Comparison of ENCODE assay signal across 8 cellular contexts in the genomic region with DNA sequence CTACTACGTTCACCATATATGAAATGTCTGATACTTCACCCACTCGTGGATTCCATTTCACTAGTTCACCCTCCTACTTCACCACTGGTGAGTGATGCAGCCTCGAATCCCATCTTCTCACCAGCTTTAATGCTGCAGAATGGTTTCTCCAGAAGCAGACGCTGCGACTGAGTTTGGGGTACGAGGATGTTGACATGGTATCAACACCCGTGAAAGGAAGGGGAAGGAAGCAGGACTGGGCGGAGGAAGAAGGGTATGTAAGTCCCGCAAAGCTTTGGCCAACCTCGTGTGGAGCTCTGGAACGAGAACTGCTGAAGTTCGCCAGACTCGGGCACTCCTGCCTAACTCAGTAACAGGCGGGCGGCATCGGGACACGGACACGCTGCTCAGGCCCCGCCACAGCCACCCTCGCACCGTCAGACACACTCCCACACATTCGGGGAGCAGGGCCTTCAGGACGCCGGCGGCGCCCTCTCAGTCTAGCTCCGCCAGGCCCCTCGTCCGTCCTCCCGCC. TPM values are rescaled to one million over a fixed set of nuclear protein-coding genes. Genes with fewer than 3 reads are reported as not detected.
DNase-seq lines count a peak whose midpoint lies in the region; ATAC-seq lines count a peak whose summit lies in the region.

No MANE protein-coding gene starts in this region.

- peak overlapping the region; percentile 6 for H2AFZ ChIP-seq in mesenchymal stem cell (ENCODE audit: low read depth, low read length)

- H3K36me3 ChIP-seq in ectodermal cell (ENCODE audit: control insufficient read depth, insufficient read depth, low read length), result no peaks in the 10 kb centered on the region
- peaks cover 2 to 7% of the 10 kb centered on the region in 2 experiments for H3K36me3 ChIP-seq in mesenchymal stem cell (ENCODE audit: control insufficient read depth in 1 of 2, insufficient read depth in 2 of 2, low read depth in 1 of 2, low read length in 2 of 2)
- peaks cover 0 to 3% (median 0%) of the 10 kb centered on the region in 5 donors for H3K36me3 ChIP-seq in subcutaneous abdominal adipose tissue (ENCODE audit: control insufficient read depth in 5 of 5, insufficient read depth in 5 of 5, low read length in 5 of 5)

- H3K9me3 ChIP-seq in ectodermal cell (ENCODE audit: control insufficient read depth, low read length) (no peaks in the 10 kb centered on the region), mesenchymal stem cell (ENCODE audit: control insufficient read depth, low read length) (no peaks in the 10 kb centered on the region), subcutaneous abdominal adipose tissue (ENCODE audit: control insufficient read depth in 5 of 5, low read length in 5 of 5) (no peaks in the 10 kb centered on the region)

- H2BK12ac ChIP-seq in mesenchymal stem cell (ENCODE audit: low read length in 2 of 2), result peak overlapping the region in 1 of 2 experiments; percentile 9

- WGBS in ectodermal cell, 2 experiments, result 3 to 5% methylated on average over 30 of the region's 30 CpGs
- WGBS in mesenchymal stem cell, result 1% methylated on average over 30 of the region's 30 CpGs

- H3K23ac ChIP-seq in mesenchymal stem cell (ENCODE audit: low read length in 2 of 2), result no peak overlapping the region

- no peak overlapping the region for H2BK5ac ChIP-seq in mesenchymal stem cell (ENCODE audit: low read depth, low read length, poor library complexity, severe bottlenecking)

- H3K4me3 ChIP-seq in ectodermal cell (ENCODE audit: insufficient read depth, low read depth, low read length), result peak overlapping the region; percentile 60
- H3K4me3 ChIP-seq in mesenchymal stem cell (ENCODE audit: insufficient read depth in 1 of 2, low read depth in 1 of 2, low read length in 2 of 2), result peak overlapping the region; percentile 84 to 85
- H3K4me3 ChIP-seq in subcutaneous abdominal adipose tissue (ENCODE audit: low read depth in 1 of 5, low read length in 5 of 5), result peak overlapping the region; percentile 77 to 92 (median 87)

- no peak overlapping the region for H2AK5ac ChIP-seq in mesenchymal stem cell (ENCODE audit: low read length, severe bottlenecking)

- no peak overlapping the region for H2BK120ac ChIP-seq in mesenchymal stem cell (ENCODE audit: low read depth, low read length)

- peak overlapping the region; percentile 59 for H4K91ac ChIP-seq in mesenchymal stem cell (ENCODE audit: low read length)

- peak overlapping the region; percentile 79 for H3K27ac ChIP-seq in ectodermal cell (ENCODE audit: insufficient read depth, low read depth, low read length, poor library complexity, severe bottlenecking)
- H3K27ac ChIP-seq in mesenchymal stem cell (ENCODE audit: low read length, poor library complexity, severe bottlenecking), result peak overlapping the region; percentile 75
- peak overlapping the region; percentile 88 for H3K27ac ChIP-seq in subcutaneous abdominal adipose tissue (ENCODE audit: low read depth, low read length)

- peaks cover 43% of the 10 kb centered on the region for H3K79me1 ChIP-seq in mesenchymal stem cell (replicated peaks; ENCODE audit: low read length, poor library complexity, severe bottlenecking)

- peak overlapping the region; percentile 74 for H3K4me2 ChIP-seq in mesenchymal stem cell (ENCODE audit: low read length, poor library complexity, severe bottlenecking)

- peak overlapping the region; percentile 89 for H3K9ac ChIP-seq in mesenchymal stem cell (ENCODE audit: low read length)
- peak overlapping the region; percentile 6 to 95 (median 89) for H3K9ac ChIP-seq in subcutaneous abdominal adipose tissue (ENCODE audit: low read length in 5 of 5)

- ATAC-seq in GM21360 (IDR thresholded peaks at IDR 0.05; ENCODE audit: unreplicated experiment) (peak; percentile 12), HG03565 (IDR thresholded peaks at IDR 0.05; ENCODE audit: unreplicated experiment) (peak; percentile 8)

- H3K27me3 ChIP-seq in ectodermal cell (ENCODE audit: control insufficient read depth, insufficient read depth, low read length, poor library complexity, severe bottlenecking), result no peaks in the 10 kb centered on the region
- no peaks in the 10 kb centered on the region for H3K27me3 ChIP-seq in mesenchymal stem cell (ENCODE audit: control insufficient read depth in 1 of 2, insufficient read depth in 1 of 2, low read length in 2 of 2)
- no peaks in the 10 kb centered on the region for H3K27me3 ChIP-seq in subcutaneous abdominal adipose tissue (ENCODE audit: control insufficient read depth in 5 of 5, insufficient read depth in 4 of 5, low read length in 5 of 5)

- H3K4ac ChIP-seq in mesenchymal stem cell (ENCODE audit: low read depth in 1 of 2, low read length in 2 of 2), result peak overlapping the region; percentile 20 to 96

- DNase-seq in EH (ENCODE audit: low read depth), result peak; percentile 50
- DNase-seq in T-helper 9 cell, result peak; percentile 11
- DNase-seq in mesenchymal stem cell, result peak; percentile 66
- no peak for DNase-seq in HPDE6-E6E7 (ENCODE audit: extremely low spot score)

- peak overlapping the region; percentile 63 to 96 for H3K18ac ChIP-seq in mesenchymal stem cell (ENCODE audit: low read depth in 1 of 2, low read length in 2 of 2)

- peak overlapping the region; percentile 95 for H2BK15ac ChIP-seq in mesenchymal stem cell (ENCODE audit: low read depth, poor library complexity, severe bottlenecking)

- H4K8ac ChIP-seq in mesenchymal stem cell (ENCODE audit: low read length), result peak overlapping the region; percentile 79

- H3K4me1 ChIP-seq in ectodermal cell (ENCODE audit: control insufficient read depth, insufficient read depth, low read length), result no peaks in the 10 kb centered on the region
- H3K4me1 ChIP-seq in mesenchymal stem cell (ENCODE audit: control insufficient read depth, insufficient read depth, low read depth, low read length), result peaks cover 9% of the 10 kb centered on the region
- peaks cover 10 to 58% (median 45%) of the 10 kb centered on the region in 5 donors for H3K4me1 ChIP-seq in subcutaneous abdominal adipose tissue (ENCODE audit: control insufficient read depth in 5 of 5, insufficient read depth in 5 of 5, low read length in 5 of 5)

- peak overlapping the region in 1 of 2 experiments; percentile 94 for H3K14ac ChIP-seq in mesenchymal stem cell (ENCODE audit: low read length in 2 of 2)

RNA-seq across cellular contexts. Expression of a gene that starts 0.8 kb away (rescaled TPM):
- polyA plus RNA-seq in ectodermal cell (2013, experiment 1 of 4), result 45.5 TPM
- 43.2 TPM for polyA plus RNA-seq in ectodermal cell (2013, experiment 2 of 4)
- polyA plus RNA-seq in ectodermal cell (2013, experiment 3 of 4), result 37.3 TPM
- polyA plus RNA-seq in ectodermal cell (2013, experiment 4 of 4), result 40.6 TPM
- polyA plus RNA-seq in mesenchymal stem cell (2013, experiment 1 of 2), result 14.2 TPM
- 13.3 TPM for polyA plus RNA-seq in mesenchymal stem cell (2013, experiment 2 of 2)
